27 cellular contexts compared by ENCODE assay signal in the genomic region with DNA sequence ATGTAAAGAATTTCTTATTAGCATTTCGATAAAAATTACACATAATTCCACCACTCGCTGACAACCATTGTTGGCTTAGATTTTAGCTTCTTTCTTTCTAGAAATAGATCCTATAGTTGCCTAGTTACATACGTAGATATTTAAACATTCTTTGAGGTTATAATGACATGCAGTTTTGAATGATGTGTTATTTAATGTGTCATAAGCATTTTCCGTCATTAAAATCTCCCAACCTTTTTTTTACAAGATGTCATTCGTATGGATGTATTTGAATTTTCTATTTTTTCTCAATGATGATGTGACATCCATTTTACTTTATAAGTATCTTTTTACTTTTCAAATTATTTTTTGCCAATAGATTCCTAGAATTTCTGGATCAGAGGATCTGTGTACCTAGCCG. TPM values are rescaled to one million over a fixed set of nuclear protein-coding genes. Genes with fewer than 3 reads are reported as not detected.
"Had no signal": no experiment of that assay in that cellular context is flagged by ENCODE, and none has a peak within 500 bp of the region (broad histone marks: within the 10 kb centered on the region; RNA-seq: fewer than 3 reads in every experiment).

No MANE protein-coding gene starts in this region.

- H3K4me3 ChIP-seq: left ventricle myocardium inferior, lung, mucosa of descending colon, pancreas, psoas muscle, right atrium auricular region, right lobe of liver, stomach, testis, thyroid gland, transverse colon, upper lobe of left lung, vagina had no signal

- ATAC-seq: mucosa of descending colon; naive thymus-derived CD4-positive, alpha-beta T cell; natural killer cell treated with Interleukin-12 subunit alpha and Interleukin-12 subunit beta and Interleukin-15 and Interleukin-18, amount 100 ng/mL, for 72 hours; pancreas; psoas muscle; right lobe of liver; stimulated activated naive B cell treated with anti-CD40 and anti-IgM and Interleukin-4, amounts not matched to agents 10 μg/mL and 1 μg/mL and 100 μg/mL, for 72 hours; stimulated activated naive CD8-positive, alpha-beta T cell treated with anti-CD3 and anti-CD28 coated beads, Interleukin-15, Interleukin-2, amounts not matched to agents 100 U/mL and 50 U/mL, for 24 hours had no signal

- H3K9me3 ChIP-seq: left ventricle myocardium inferior, mucosa of descending colon, pancreas, psoas muscle, right atrium auricular region, right lobe of liver, stomach, testis, thyroid gland, transverse colon, upper lobe of left lung, vagina had no signal

- H3K27ac ChIP-seq: left ventricle myocardium inferior, pancreas, psoas muscle, right atrium auricular region, right lobe of liver, stomach, testis, thyroid gland, transverse colon, upper lobe of left lung, vagina had no signal

- H3K27me3 ChIP-seq: pancreas, right atrium auricular region, right lobe of liver, stomach, testis, thyroid gland, transverse colon, upper lobe of left lung, vagina had no signal

- H3K4me3 Mint-ChIP-seq: immature natural killer cell; naive thymus-derived CD4-positive, alpha-beta T cell; natural killer cell treated with Interleukin-12 subunit alpha and Interleukin-12 subunit beta and Interleukin-15 and Interleukin-18, amount 100 ng/mL, for 72 hours; neural crest cell; stimulated activated naive B cell treated with anti-CD40 and anti-IgM and Interleukin-4, amounts not matched to agents 10 μg/mL and 1 μg/mL and 100 μg/mL, for 72 hours had no signal

- H3K9me3 Mint-ChIP-seq: immature natural killer cell; naive thymus-derived CD4-positive, alpha-beta T cell; natural killer cell treated with Interleukin-12 subunit alpha and Interleukin-12 subunit beta and Interleukin-15 and Interleukin-18, amount 100 ng/mL, for 72 hours; neural crest cell; stimulated activated naive B cell treated with anti-CD40 and anti-IgM and Interleukin-4, amounts not matched to agents 10 μg/mL and 1 μg/mL and 100 μg/mL, for 72 hours had no signal

- H3K27ac Mint-ChIP-seq: immature natural killer cell; naive thymus-derived CD4-positive, alpha-beta T cell; natural killer cell treated with Interleukin-12 subunit alpha and Interleukin-12 subunit beta and Interleukin-15 and Interleukin-18, amount 100 ng/mL, for 72 hours; stimulated activated naive B cell treated with anti-CD40 and anti-IgM and Interleukin-4, amounts not matched to agents 10 μg/mL and 1 μg/mL and 100 μg/mL, for 72 hours had no signal

- H3K27me3 Mint-ChIP-seq: naive thymus-derived CD4-positive, alpha-beta T cell; natural killer cell treated with Interleukin-12 subunit alpha and Interleukin-12 subunit beta and Interleukin-15 and Interleukin-18, amount 100 ng/mL, for 72 hours; stimulated activated naive B cell treated with anti-CD40 and anti-IgM and Interleukin-4, amounts not matched to agents 10 μg/mL and 1 μg/mL and 100 μg/mL, for 72 hours had no signal

- FAIRE-seq: pancreas had no signal

- H3K4me1 ChIP-seq: left ventricle myocardium inferior, pancreas, psoas muscle, right atrium auricular region, testis, upper lobe of left lung, vagina had no signal

- DNase-seq: hypothalamus; immature natural killer cell; left ventricle myocardium inferior; midbrain; naive thymus-derived CD4-positive, alpha-beta T cell; nucleus accumbens; psoas muscle; stimulated activated CD4-positive, alpha-beta T cell treated with anti-CD3 and anti-CD28 coated beads, Interleukin-12 subunit alpha, Interleukin-12 subunit beta, amount 100 ng/mL, for 4 hours; stimulated activated CD4-positive, alpha-beta T cell treated with anti-CD3 and anti-CD28 coated beads, Interleukin-15, amount 100 ng/mL, for 24 hours; stimulated activated CD4-positive, alpha-beta T cell treated with anti-CD3 and anti-CD28 coated beads, Interleukin-2, amount 100 ng/mL, for 24 hours; stimulated activated CD4-positive, alpha-beta T cell treated with anti-CD3 and anti-CD28 coated beads, Interleukin-4, amount 100 ng/mL, for 1 hour; stimulated activated naive B cell treated with anti-CD40 and anti-IgM and Interleukin-4, amounts not matched to agents 10 μg/mL and 1 μg/mL and 100 μg/mL, for 72 hours; stimulated activated naive CD8-positive, alpha-beta T cell treated with anti-CD3 and anti-CD28 coated beads, Interleukin-15, Interleukin-2, amounts not matched to agents 100 U/mL and 50 U/mL, for 24 hours; stomach; testis; thyroid gland had no signal

RNA-seq across cellular contexts. Expression of a gene that starts 44.7 kb away (rescaled TPM):
- total RNA-seq: myocyte had no signal
